Comparison of ENCODE assay signal across 10 cellular contexts in genomic region chr1:44423706-44424546, GRCh38. TPM values are rescaled to one million over a fixed set of nuclear protein-coding genes. Genes with fewer than 3 reads are reported as not detected.
DNase-seq lines count a peak whose midpoint lies in the region; FAIRE-seq lines count a peak whose summit lies in the region.
"Had no signal": no experiment of that assay in that cellular context is flagged by ENCODE, and none has a peak within 500 bp of the region (broad histone marks: within the 10 kb centered on the region; RNA-seq: fewer than 3 reads in every experiment).

No MANE protein-coding gene starts in this region.

- H3K9me3 Mint-ChIP-seq in immature natural killer cell: no peaks in the 10 kb centered on the region
- H3K9me3 Mint-ChIP-seq: activated T-cell treated with anti-CD3 and anti-CD28 coated beads, Interleukin-2, amount 50 U/mL, for 24 hours had no signal

- peaks cover 0 to 16% (median 5%) of the 10 kb centered on the region in 3 donors for H3K27me3 Mint-ChIP-seq in immature natural killer cell (ENCODE audit: low read depth in 3 of 3)

- H3K4me3 Mint-ChIP-seq in immature natural killer cell: peak overlapping the region in 1 of 5 donors; percentile 47
- H3K4me3 Mint-ChIP-seq: activated T-cell treated with anti-CD3 and anti-CD28 coated beads, Interleukin-2, amount 50 U/mL, for 24 hours had no signal

- peaks cover 0 to 6% of the 10 kb centered on the region in 2 donors for H3K4me1 Mint-ChIP-seq in immature natural killer cell

- H3K27ac Mint-ChIP-seq in immature natural killer cell: no peak overlapping the region
- H3K27ac Mint-ChIP-seq: activated T-cell treated with anti-CD3 and anti-CD28 coated beads, Interleukin-2, amount 50 U/mL, for 24 hours had no signal

- FAIRE-seq in RCC 7860 (lab: Jason Lieb, UNC): peak; percentile 95

- no peaks in the 10 kb centered on the region for H3K36me3 Mint-ChIP-seq in immature natural killer cell

- DNase-seq in Daoy (ENCODE audit: low read depth): peak; percentile 82
- peak; percentile 85 for DNase-seq in RCC 7860 (ENCODE audit: low spot score)
- DNase-seq in fibroblast of gingiva (ENCODE audit: low read depth): peak; percentile 9
- peak; percentile 81 for DNase-seq in renal cortical epithelial cell (ENCODE audit: low read depth)
- no peak for DNase-seq in NCI-H1092 treated with DMSO at 0.1 percent for 48 hours (lab: John Stamatoyannopoulos, UW)
- no peak for DNase-seq in activated CD4-positive, alpha-beta T cell treated with anti-CD3 and anti-CD28 coated beads, Interleukin-2, amount 50 U/mL, for 1 hour
- no peak for DNase-seq in immature natural killer cell
- DNase-seq in activated T-cell treated with anti-CD3 and anti-CD28 coated beads for 4 hours: no peak
- DNase-seq: activated T-cell treated with anti-CD3 and anti-CD28 coated beads, Interleukin-2, amount 50 U/mL, for 24 hours; mesenchymal stem cell had no signal

RNA-seq across cellular contexts. Expression of gene RNF220, which starts 18.9 kb away (rescaled TPM):
- 153 and 198 TPM in 2 replicates for total RNA-seq in Daoy (2014; rRNA removed; shearing (Covaris generic))
- total RNA-seq in renal cortical epithelial cell: 46.7 and 78.4 TPM in 2 replicates
- polyA plus RNA-seq in immature natural killer cell: 100 to 1,000 TPM in 1 of 3 donors, 10 to 100 TPM in 2; 69.4 to 107 (median 83.2) TPM

Comparison
In these comparisons a context has a peak if more than half of its experiments do, and no peak if none do; other contexts are left out.
1. DNase-seq: peak in Daoy (single experiment), RCC 7860 (single experiment), fibroblast of gingiva (single experiment) and renal cortical epithelial cell (single experiment); none in NCI-H1092 treated with DMSO at 0.1 percent for 48 hours (single experiment), activated CD4-positive, alpha-beta T cell treated with anti-CD3 and anti-CD28 coated beads, Interleukin-2, amount 50 U/mL, for 1 hour (single experiment), immature natural killer cell (0 of 3) and activated T-cell treated with anti-CD3 and anti-CD28 coated beads for 4 hours (single experiment).